ENCODE assay signal across 17 cellular contexts in genomic region chr6:165817771-165818170, GRCh38.
DNase-seq lines count a peak whose midpoint lies in the region; ATAC-seq and TF ChIP-seq lines count a peak whose summit lies in the region.
"Had no signal": no experiment of that assay in that cellular context is flagged by ENCODE, and none has a peak within 500 bp of the region (broad histone marks: within the 10 kb centered on the region; RNA-seq: fewer than 3 reads in every experiment).

No MANE protein-coding gene starts in this region.

- H3K79me2 ChIP-seq in GM23338 (replicated peaks; ENCODE audit: insufficient read depth), result no peaks in the 10 kb centered on the region
- no peaks in the 10 kb centered on the region for H3K79me2 ChIP-seq in neural progenitor cell (ENCODE audit: low read depth)
- H3K79me2 ChIP-seq in mammary epithelial cell (ENCODE audit: insufficient read depth, low read length), result no peaks in the 10 kb centered on the region

- no peaks in the 10 kb centered on the region for H3K27me3 ChIP-seq in GM23338 (ENCODE audit: insufficient read depth)
- H3K27me3 ChIP-seq in neural progenitor cell, result no peaks in the 10 kb centered on the region
- H3K27me3 ChIP-seq in mammary epithelial cell (ENCODE audit: insufficient read depth, low read length), result no peaks in the 10 kb centered on the region

- BruUV-seq in mammary epithelial cell (replicated peaks; lab: Mats Ljungman, UMichigan), result no TSS peak

- CTCF ChIA-PET in WTC11 (lab: Charles Lee), result interaction anchor here (1.9 kb wide), 1 partner anchor 32 kb away, joined by 5 read pairs; no protein-coding TSS in a partner anchor
- CTCF ChIA-PET in mammary epithelial cell (lab: Charles Lee; ENCODE audit: low non-redundant PET), result no interaction called here

- 76% methylated on average over 7 of the region's 7 CpGs for WGBS in mammary epithelial cell (ENCODE audit: low coverage, missing lambda C conversion rate)

- H3K9me3 Mint-ChIP-seq in GM23338, result no peaks in the 10 kb centered on the region
- H3K9me3 Mint-ChIP-seq in WTC11, result no peaks in the 10 kb centered on the region
- H3K9me3 Mint-ChIP-seq in neural progenitor cell, result no peaks in the 10 kb centered on the region
- no peaks in the 10 kb centered on the region for H3K9me3 Mint-ChIP-seq in stimulated activated effector memory CD8-positive, alpha-beta T cell treated with anti-CD3 and anti-CD28 coated beads, Interleukin-12 subunit alpha, Interleukin-12 subunit beta, amount 100 ng/mL, for 72 hours
- H3K9me3 Mint-ChIP-seq: CD4-positive, alpha-beta T cell had no signal

- ATAC-seq in GM23338 (peak; percentile 34), WTC11 (peak; percentile 34), HG03139 (IDR thresholded peaks at IDR 0.05; ENCODE audit: unreplicated experiment) (no peak)
- ATAC-seq in stimulated activated effector memory CD8-positive, alpha-beta T cell treated with anti-CD3 and anti-CD28 coated beads, Interleukin-12 subunit alpha, Interleukin-12 subunit beta, amount 100 ng/mL, for 72 hours, result peak; percentile 15
- ATAC-seq: A549 had no signal

- dilution Hi-C loops in mammary epithelial cell (cut with HindIII; ENCODE audit: low sequenced_read_pairs), result no loop called here

- H3K36me3 Mint-ChIP-seq in GM23338 (ENCODE audit: low read depth) (no peaks in the 10 kb centered on the region), WTC11 (no peaks in the 10 kb centered on the region), neural progenitor cell (no peaks in the 10 kb centered on the region)
- H3K36me3 Mint-ChIP-seq in stimulated activated effector memory CD8-positive, alpha-beta T cell treated with anti-CD3 and anti-CD28 coated beads, Interleukin-12 subunit alpha, Interleukin-12 subunit beta, amount 100 ng/mL, for 72 hours, result no peaks in the 10 kb centered on the region

- H3K4me2 ChIP-seq in GM23338, result peak overlapping the region; percentile 13
- peak overlapping the region; percentile 65 for H3K4me2 ChIP-seq in neural progenitor cell
- no peak overlapping the region for H3K4me2 ChIP-seq in mammary epithelial cell (ENCODE audit: insufficient read depth, low read depth, low read length)
- H3K4me2 ChIP-seq: A549 had no signal

- H3K4me1 ChIP-seq in GM23338 (ENCODE audit: insufficient read depth), result peaks cover 35% of the 10 kb centered on the region
- H3K4me1 ChIP-seq in neural progenitor cell, result peaks cover 37% of the 10 kb centered on the region
- H3K4me1 ChIP-seq in mammary epithelial cell (ENCODE audit: insufficient read depth, low read length), result no peaks in the 10 kb centered on the region
- H3K4me1 ChIP-seq: Caco-2, HAP-1 had no signal

- H3K27ac ChIP-seq in GM23338 (ENCODE audit: low read depth) (no peak overlapping the region), neural progenitor cell (no peak overlapping the region), mammary epithelial cell (ENCODE audit: insufficient read depth, low read depth, low read length) (no peak overlapping the region)
- H3K27ac ChIP-seq: 22Rv1, A549, C4-2B, GM23248 had no signal

- no peaks in the 10 kb centered on the region for H3K36me3 ChIP-seq in GM23338 (ENCODE audit: insufficient read depth)
- H3K36me3 ChIP-seq in neural progenitor cell, result no peaks in the 10 kb centered on the region
- H3K36me3 ChIP-seq in mammary epithelial cell (ENCODE audit: insufficient read depth, low read length), result no peaks in the 10 kb centered on the region
- H3K36me3 ChIP-seq: HAP-1 had no signal

- no peaks in the 10 kb centered on the region for H3K9me3 ChIP-seq in neural progenitor cell (ENCODE audit: low read depth)
- H3K9me3 ChIP-seq in mammary epithelial cell (replicated peaks; ENCODE audit: insufficient read depth, low read length), result peaks cover 15% of the 10 kb centered on the region
- H3K9me3 ChIP-seq: A549, Caco-2, HAP-1 had no signal

- H3K4me1 Mint-ChIP-seq in GM23338 (peaks cover 42% of the 10 kb centered on the region), WTC11 (peaks cover 49% of the 10 kb centered on the region), neural progenitor cell (peaks cover 47% of the 10 kb centered on the region)
- peaks cover 6% of the 10 kb centered on the region for H3K4me1 Mint-ChIP-seq in stimulated activated effector memory CD8-positive, alpha-beta T cell treated with anti-CD3 and anti-CD28 coated beads, Interleukin-12 subunit alpha, Interleukin-12 subunit beta, amount 100 ng/mL, for 72 hours

- DNase-seq in GM23338 (ENCODE audit: low spot score), result no peak
- no peak for DNase-seq in WTC11 (ENCODE audit: low spot score)
- DNase-seq in neural progenitor cell (ENCODE audit: low spot score), result peak; percentile 2
- DNase-seq in stimulated activated effector memory CD8-positive, alpha-beta T cell treated with anti-CD3 and anti-CD28 coated beads, Interleukin-12 subunit alpha, Interleukin-12 subunit beta, amount 100 ng/mL, for 72 hours (ENCODE audit: low spot score in 2 of 2), result no peak
- DNase-seq in mammary epithelial cell, result no peak
- DNase-seq in ecto neural progenitor cell (ENCODE audit: low spot score), result no peak
- DNase-seq: AML-193; Caco-2; CD4-positive, alpha-beta T cell; GM23248; HFFc6; KG1 had no signal

- POLR2A ChIA-PET in WTC11 (lab: Charles Lee), result no interaction called here

- H4K20me1 ChIP-seq in GM23338 (replicated peaks; ENCODE audit: insufficient read depth) (no peaks in the 10 kb centered on the region), neural progenitor cell (ENCODE audit: low read depth) (no peaks in the 10 kb centered on the region), mammary epithelial cell (ENCODE audit: insufficient read depth, low read length) (no peaks in the 10 kb centered on the region)

- in situ Hi-C loops in mammary epithelial cell (cut with MboI; ENCODE audit: low sequenced_read_pairs in 2 of 2), result no loop called here

- H3K27ac Mint-ChIP-seq in GM23338, result no peak overlapping the region
- no peak overlapping the region for H3K27ac Mint-ChIP-seq in WTC11
- H3K27ac Mint-ChIP-seq in neural progenitor cell, result peak overlapping the region; percentile 43
- H3K27ac Mint-ChIP-seq in stimulated activated effector memory CD8-positive, alpha-beta T cell treated with anti-CD3 and anti-CD28 coated beads, Interleukin-12 subunit alpha, Interleukin-12 subunit beta, amount 100 ng/mL, for 72 hours, result no peak overlapping the region
- H3K27ac Mint-ChIP-seq: CD4-positive, alpha-beta T cell; HFFc6 had no signal

- H3F3A ChIP-seq in GM23338 (replicated peaks; ENCODE audit: low read depth) (no peaks in the 10 kb centered on the region), neural progenitor cell (ENCODE audit: low read depth) (peaks cover 14% of the 10 kb centered on the region)

- peak overlapping the region; percentile 12; the same call in 2 of the 3 replicates for H3K4me3 Mint-ChIP-seq in GM23338
- no peak overlapping the region for H3K4me3 Mint-ChIP-seq in WTC11
- H3K4me3 Mint-ChIP-seq in neural progenitor cell, result no peak overlapping the region
- H3K4me3 Mint-ChIP-seq in stimulated activated effector memory CD8-positive, alpha-beta T cell treated with anti-CD3 and anti-CD28 coated beads, Interleukin-12 subunit alpha, Interleukin-12 subunit beta, amount 100 ng/mL, for 72 hours, result no peak overlapping the region
- H3K4me3 Mint-ChIP-seq: CD4-positive, alpha-beta T cell; HFFc6 had no signal

- H3K9ac ChIP-seq in neural progenitor cell (no peak overlapping the region), mammary epithelial cell (ENCODE audit: insufficient read depth, low read length) (no peak overlapping the region)
- H3K9ac ChIP-seq: GM23248 had no signal

- peaks cover 12% of the 10 kb centered on the region for H3K27me3 Mint-ChIP-seq in GM23338 (ENCODE audit: insufficient read depth, low read depth, poor library complexity)
- peaks cover 5% of the 10 kb centered on the region; the same call in 1 of the 2 replicates for H3K27me3 Mint-ChIP-seq in WTC11 (ENCODE audit: low read depth)
- peaks cover 13% of the 10 kb centered on the region for H3K27me3 Mint-ChIP-seq in neural progenitor cell (ENCODE audit: insufficient read depth, low read depth)

- H3K4me3 ChIP-seq in GM23338 (peak overlapping the region; percentile 3; the same call in 1 of the 2 replicates), neural progenitor cell (no peak overlapping the region), mammary epithelial cell (replicated peaks in 1 of 3; ENCODE audit: insufficient read depth in 1 of 3, low read depth in 2 of 3, low read length in 3 of 3) (no peak overlapping the region)
- H3K4me3 ChIP-seq: A549, GM23248, HAP-1 had no signal

- no peak for TF ChIP-seq CTCF in GM23338 (conservative IDR thresholded peaks at IDR 0.05; ENCODE audit: low read depth in 2 of 2)
- TF ChIP-seq CTCF in WTC11 (IDR thresholded peaks at IDR 0.05), result no peak
- TF ChIP-seq CTCF in neural progenitor cell (IDR thresholded peaks at IDR 0.05), result no peak
- no peak for TF ChIP-seq CTCF in mammary epithelial cell (conservative IDR thresholded peaks at IDR 0.05 in 1 of 2, IDR thresholded peaks at IDR 0.05 in 1 of 2; ENCODE audit: extremely low read depth in 1 of 2, insufficient read depth in 1 of 2, low read depth in 1 of 2, low read length in 2 of 2)

- H3K9me2 ChIP-seq in GM23338 (ENCODE audit: insufficient read depth), result no peaks in the 10 kb centered on the region

- intact Hi-C loops in mammary epithelial cell (cut with micrococcal nuclease), result no loop called here

- peak overlapping the region; percentile 11; the same call in 1 of the 2 replicates for H2AFZ ChIP-seq in GM23338
- H2AFZ ChIP-seq in neural progenitor cell (replicated peaks), result peak overlapping the region; percentile 38
- H2AFZ ChIP-seq in mammary epithelial cell (ENCODE audit: low read depth, low read length), result no peak overlapping the region
- H2AFZ ChIP-seq: GM23248 had no signal

TF ChIP-seq in WTC11, 78 proteins besides CTCF, POLR2A, EP300 and RAD21:
- TF ChIP-seq MLX (CRISPR knock-in tag; IDR thresholded peaks at IDR 0.05) (no peak), IRF2 (CRISPR knock-in tag; IDR thresholded peaks at IDR 0.05; ENCODE audit: borderline replicate concordance, low read depth) (no peak), ZNF416 (CRISPR knock-in tag; IDR thresholded peaks at IDR 0.05) (no peak), ESRRA (CRISPR knock-in tag; IDR thresholded peaks at IDR 0.05; ENCODE audit: borderline replicate concordance) (no peak), SOX15 (CRISPR knock-in tag; IDR thresholded peaks at IDR 0.05) (no peak)
